41 cellular contexts compared by ENCODE assay signal in the genomic region with DNA sequence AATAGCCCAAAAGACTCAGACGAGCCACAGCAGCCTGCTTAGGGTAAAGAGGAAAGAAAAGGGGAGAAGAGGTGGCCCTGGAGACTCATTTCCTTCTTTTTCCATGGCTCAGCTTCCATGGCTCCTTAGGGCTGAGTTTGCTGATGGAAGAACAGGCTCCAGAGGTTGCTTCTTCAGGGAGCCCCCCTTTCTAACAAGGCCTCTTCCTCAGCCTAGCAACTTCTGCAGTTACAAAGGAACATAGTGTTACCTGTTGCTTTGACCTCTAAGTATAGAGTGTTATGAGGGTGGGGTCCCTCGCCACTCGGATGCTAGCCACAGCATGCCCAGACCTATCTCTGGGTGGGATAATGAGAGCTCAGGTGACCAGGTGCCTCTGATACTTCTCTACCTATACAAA. TPM values are rescaled to one million over a fixed set of nuclear protein-coding genes. Genes with fewer than 3 reads are reported as not detected.
"Had no signal": no experiment of that assay in that cellular context is flagged by ENCODE, and none has a peak within 500 bp of the region (broad histone marks: within the 10 kb centered on the region; RNA-seq: fewer than 3 reads in every experiment).

No MANE protein-coding gene starts in this region.

- H3K27me3 Mint-ChIP-seq: activated naive CD4-positive, alpha-beta T cell treated with anti-CD3 and anti-CD28 coated beads, Interleukin-2, amount 50 U/mL, for 24 hours; activated naive CD8-positive, alpha-beta T cell; activated naive CD8-positive, alpha-beta T cell treated with anti-CD3 and anti-CD28 coated beads for 36 hours; activated T-helper 17 cell treated with anti-CD3 and anti-CD28 coated beads, Interleukin-2, amount 50 U/mL, for 72 hours had no signal

- FAIRE-seq: astrocyte, bronchial epithelial cell had no signal

- H3K4me3 ChIP-seq: adrenal gland, ascending aorta, body of pancreas, breast epithelium, cardiac muscle cell had no signal

- DNase-seq: activated effector memory CD4-positive, alpha-beta T cell treated with anti-CD3 and anti-CD28 coated beads, Interleukin-2, amount 50 U/mL, for 16 hours; activated effector memory CD4-positive, alpha-beta T cell treated with Interleukin-2 at 50 U/mL for 16 hours; activated gamma-delta T cell; activated gamma-delta T cell treated with Interleukin-2 at 50 U/mL for 16 hours; activated naive CD4-positive, alpha-beta T cell; activated naive CD4-positive, alpha-beta T cell treated with anti-CD3 and anti-CD28 coated beads for 36 hours; activated naive CD4-positive, alpha-beta T cell treated with anti-CD3 and anti-CD28 coated beads, Interleukin-2, amount 10 ng/mL, durations not matched to agents 7 days and 5 days; activated naive CD4-positive, alpha-beta T cell treated with anti-CD3 and anti-CD28 coated beads, Interleukin-2, amount 50 U/mL, for 16 hours; activated naive CD4-positive, alpha-beta T cell treated with Interleukin-2 at 50 U/mL for 16 hours; activated naive CD8-positive, alpha-beta T cell treated with anti-CD3 and anti-CD28 coated beads for 36 hours; activated naive CD8-positive, alpha-beta T cell treated with anti-CD3 and anti-CD28 coated beads, Interleukin-2, amount 10 ng/mL, durations not matched to agents 7 days and 5 days; activated naive CD8-positive, alpha-beta T cell treated with anti-CD3 and anti-CD28 coated beads, Interleukin-2, amount 50 U/mL, for 24 hours; activated T-cell treated with anti-CD3 and anti-CD28 coated beads, Interleukin-2, amount 50 U/mL, for 1 hour; activated T-cell treated with anti-CD3 and anti-CD28 coated beads, Interleukin-2, amount 50 U/mL, for 24 hours; activated T-cell treated with anti-CD3 and anti-CD28 coated beads, Interleukin-2, amount 50 U/mL, for 4 hours; activated T-cell treated with anti-CD3 and anti-CD28 coated beads, Interleukin-2, amount 50 U/mL, for 48 hours; activated T-cell treated with anti-CD3 and anti-CD28 coated beads, Interleukin-2, amount 50 U/mL, for 72 hours; adrenal gland; amniotic stem cell; amygdala; anterior cingulate cortex; aorta; body of pancreas; brain microvascular endothelial cell; caudate nucleus; central memory CD4-positive, alpha-beta T cell; cerebellar nuclear complex had no signal

- H3K4me1 ChIP-seq: breast epithelium had no signal

- H3K36me3 Mint-ChIP-seq: activated naive CD4-positive, alpha-beta T cell treated with anti-CD3 and anti-CD28 coated beads, Interleukin-2, amount 10 ng/mL, durations not matched to agents 7 days and 5 days; activated naive CD4-positive, alpha-beta T cell treated with anti-CD3 and anti-CD28 coated beads, Interleukin-2, amount 50 U/mL, for 24 hours; activated naive CD8-positive, alpha-beta T cell; activated naive CD8-positive, alpha-beta T cell treated with anti-CD3 and anti-CD28 coated beads for 36 hours; activated naive CD8-positive, alpha-beta T cell treated with anti-CD3 and anti-CD28 coated beads, Interleukin-2, amount 10 ng/mL, durations not matched to agents 7 days and 5 days; brain had no signal

- H3K27ac Mint-ChIP-seq: activated naive CD4-positive, alpha-beta T cell treated with anti-CD3 and anti-CD28 coated beads for 36 hours; activated naive CD4-positive, alpha-beta T cell treated with anti-CD3 and anti-CD28 coated beads, Interleukin-2, amount 10 ng/mL, durations not matched to agents 7 days and 5 days; activated naive CD4-positive, alpha-beta T cell treated with anti-CD3 and anti-CD28 coated beads, Interleukin-2, amount 50 U/mL, for 24 hours; activated naive CD4-positive, alpha-beta T cell treated with anti-CD3 and anti-CD28 coated beads, Interleukin-2, amount 50 U/mL, for 72 hours; activated naive CD8-positive, alpha-beta T cell; activated naive CD8-positive, alpha-beta T cell treated with anti-CD3 and anti-CD28 coated beads for 36 hours; activated naive CD8-positive, alpha-beta T cell treated with anti-CD3 and anti-CD28 coated beads, Interleukin-2, amount 10 ng/mL, durations not matched to agents 7 days and 5 days; activated naive CD8-positive, alpha-beta T cell treated with anti-CD3 and anti-CD28 coated beads, Interleukin-2, amount 50 U/mL, for 24 hours; activated T-cell treated with anti-CD3 and anti-CD28 coated beads, Interleukin-2, amount 50 U/mL, for 24 hours; activated T-cell treated with anti-CD3 and anti-CD28 coated beads, Interleukin-2, amount 50 U/mL, for 72 hours; activated T-helper 1 cell treated with anti-CD3 and anti-CD28 coated beads, Interleukin-12 subunit alpha, Interleukin-12 subunit beta, Interleukin-2, Interleukin-4 antibody, amounts not matched to agents 30 ng/mL and 10 ng/mL and 1 ng/mL, durations not matched to agents 14 hours and 24 hours and 36 hours; activated T-helper 17 cell treated with anti-CD3 and anti-CD28 coated beads, Interleukin-2, amount 50 U/mL, for 72 hours; activated T-helper 2 cell treated with anti-CD3 and anti-CD28 coated beads, Interferon-gamma antibody, Interleukin-2, Interleukin-4, amounts not matched to agents 10 μg/mL and 5 μg/mL and 100 μg/mL, durations not matched to agents 14 hours and 24 hours and 36 hours; brain had no signal

- H3K4me3 Mint-ChIP-seq: activated naive CD4-positive, alpha-beta T cell treated with anti-CD3 and anti-CD28 coated beads for 36 hours; activated naive CD4-positive, alpha-beta T cell treated with anti-CD3 and anti-CD28 coated beads, Interleukin-2, amount 10 ng/mL, durations not matched to agents 7 days and 5 days; activated naive CD4-positive, alpha-beta T cell treated with anti-CD3 and anti-CD28 coated beads, Interleukin-2, amount 50 U/mL, for 24 hours; activated naive CD8-positive, alpha-beta T cell; activated naive CD8-positive, alpha-beta T cell treated with anti-CD3 and anti-CD28 coated beads for 36 hours; activated naive CD8-positive, alpha-beta T cell treated with anti-CD3 and anti-CD28 coated beads, Interleukin-2, amount 10 ng/mL, durations not matched to agents 7 days and 5 days; activated naive CD8-positive, alpha-beta T cell treated with anti-CD3 and anti-CD28 coated beads, Interleukin-2, amount 50 U/mL, for 24 hours; activated T-cell treated with anti-CD3 and anti-CD28 coated beads, Interleukin-2, amount 50 U/mL, for 24 hours; activated T-cell treated with anti-CD3 and anti-CD28 coated beads, Interleukin-2, amount 50 U/mL, for 4 hours; activated T-cell treated with anti-CD3 and anti-CD28 coated beads, Interleukin-2, amount 50 U/mL, for 72 hours; activated T-helper 1 cell treated with anti-CD3 and anti-CD28 coated beads, Interleukin-12 subunit alpha, Interleukin-12 subunit beta, Interleukin-2, Interleukin-4 antibody, amounts not matched to agents 30 ng/mL and 10 ng/mL and 1 ng/mL, durations not matched to agents 14 hours and 24 hours and 36 hours; activated T-helper 17 cell treated with anti-CD3 and anti-CD28 coated beads, Interleukin-2, amount 50 U/mL, for 72 hours; brain; central memory CD8-positive, alpha-beta T cell had no signal

- H3K27me3 ChIP-seq: adrenal gland, ascending aorta, body of pancreas, brain microvascular endothelial cell, breast epithelium had no signal

- H3K9me3 ChIP-seq: adrenal gland, ascending aorta, body of pancreas, breast epithelium had no signal

- H3K9me3 Mint-ChIP-seq: activated naive CD4-positive, alpha-beta T cell treated with anti-CD3 and anti-CD28 coated beads for 36 hours; activated naive CD4-positive, alpha-beta T cell treated with anti-CD3 and anti-CD28 coated beads, Interleukin-2, amount 10 ng/mL, durations not matched to agents 7 days and 5 days; activated naive CD4-positive, alpha-beta T cell treated with anti-CD3 and anti-CD28 coated beads, Interleukin-2, amount 50 U/mL, for 24 hours; activated naive CD4-positive, alpha-beta T cell treated with anti-CD3 and anti-CD28 coated beads, Interleukin-2, amount 50 U/mL, for 72 hours; activated naive CD8-positive, alpha-beta T cell treated with anti-CD3 and anti-CD28 coated beads for 36 hours; activated naive CD8-positive, alpha-beta T cell treated with anti-CD3 and anti-CD28 coated beads, Interleukin-2, amount 10 ng/mL, durations not matched to agents 7 days and 5 days; activated naive CD8-positive, alpha-beta T cell treated with anti-CD3 and anti-CD28 coated beads, Interleukin-2, amount 50 U/mL, for 24 hours; activated T-cell treated with anti-CD3 and anti-CD28 coated beads, Interleukin-2, amount 50 U/mL, for 24 hours; activated T-cell treated with anti-CD3 and anti-CD28 coated beads, Interleukin-2, amount 50 U/mL, for 4 hours; activated T-cell treated with anti-CD3 and anti-CD28 coated beads, Interleukin-2, amount 50 U/mL, for 72 hours; activated T-helper 1 cell treated with anti-CD3 and anti-CD28 coated beads, Interleukin-12 subunit alpha, Interleukin-12 subunit beta, Interleukin-2, Interleukin-4 antibody, amounts not matched to agents 30 ng/mL and 10 ng/mL and 1 ng/mL, durations not matched to agents 14 hours and 24 hours and 36 hours; activated T-helper 17 cell treated with anti-CD3 and anti-CD28 coated beads, Interleukin-2, amount 50 U/mL, for 72 hours; activated T-helper 2 cell treated with anti-CD3 and anti-CD28 coated beads, Interferon-gamma antibody, Interleukin-2, Interleukin-4, amounts not matched to agents 10 μg/mL and 5 μg/mL and 100 μg/mL, durations not matched to agents 14 hours and 24 hours and 36 hours; central memory CD8-positive, alpha-beta T cell had no signal

- ATAC-seq: activated naive CD4-positive, alpha-beta T cell treated with anti-CD3 and anti-CD28 coated beads, Interleukin-2, amount 50 U/mL, for 72 hours; activated naive CD8-positive, alpha-beta T cell treated with anti-CD3 and anti-CD28 coated beads, Interleukin-2, amount 50 U/mL, for 24 hours; activated T-cell treated with anti-CD3 and anti-CD28 coated beads, Interleukin-2, amount 50 U/mL, for 4 hours; activated T-cell treated with anti-CD3 and anti-CD28 coated beads, Interleukin-2, amount 50 U/mL, for 72 hours; activated T-helper 17 cell treated with anti-CD3 and anti-CD28 coated beads, Interleukin-2, amount 50 U/mL, for 72 hours; body of pancreas had no signal

- H3K4me1 Mint-ChIP-seq: activated naive CD4-positive, alpha-beta T cell treated with anti-CD3 and anti-CD28 coated beads, Interleukin-2, amount 10 ng/mL, durations not matched to agents 7 days and 5 days; activated naive CD8-positive, alpha-beta T cell treated with anti-CD3 and anti-CD28 coated beads for 36 hours; activated naive CD8-positive, alpha-beta T cell treated with anti-CD3 and anti-CD28 coated beads, Interleukin-2, amount 10 ng/mL, durations not matched to agents 7 days and 5 days; activated naive CD8-positive, alpha-beta T cell treated with anti-CD3 and anti-CD28 coated beads, Interleukin-2, amount 50 U/mL, for 24 hours; activated T-helper 17 cell treated with anti-CD3 and anti-CD28 coated beads, Interleukin-2, amount 50 U/mL, for 72 hours had no signal

- H3K27ac ChIP-seq: adrenal gland, ascending aorta, body of pancreas, brain microvascular endothelial cell, breast epithelium, cardiac muscle cell had no signal

- H3K36me3 ChIP-seq: adrenal gland, ascending aorta, brain microvascular endothelial cell, breast epithelium, cardiac muscle cell had no signal

RNA-seq across cellular contexts. Expression of a gene that starts 43.2 kb away (rescaled TPM):
- total RNA-seq: astrocyte, cardiac muscle cell, chondrocyte had no signal
- polyA plus RNA-seq: cardiac muscle cell had no signal
